ENCODE assay signal across 34 cellular contexts in genomic region chr10:82254237-82254636, GRCh38.
"Had no signal": no experiment of that assay in that cellular context is flagged by ENCODE, and none has a peak within 500 bp of the region (broad histone marks: within the 10 kb centered on the region; RNA-seq: fewer than 3 reads in every experiment).

No MANE protein-coding gene starts in this region.

- H3K4me1 ChIP-seq: adrenal gland, ascending aorta, breast epithelium had no signal

- FAIRE-seq: astrocyte, bronchial epithelial cell had no signal

- H3K27ac ChIP-seq: adrenal gland, ascending aorta, body of pancreas, brain microvascular endothelial cell, breast epithelium, cardiac muscle cell had no signal

- H3K27me3 ChIP-seq: adrenal gland, ascending aorta, body of pancreas, brain microvascular endothelial cell, breast epithelium, cardiac muscle cell had no signal

- DNase-seq: activated effector memory CD4-positive, alpha-beta T cell treated with anti-CD3 and anti-CD28 coated beads, Interleukin-2, amount 50 U/mL, for 16 hours; activated effector memory CD4-positive, alpha-beta T cell treated with Interleukin-2 at 50 U/mL for 16 hours; activated gamma-delta T cell; activated gamma-delta T cell treated with Interleukin-2 at 50 U/mL for 16 hours; activated naive CD4-positive, alpha-beta T cell; activated naive CD4-positive, alpha-beta T cell treated with anti-CD3 and anti-CD28 coated beads for 36 hours; activated naive CD4-positive, alpha-beta T cell treated with anti-CD3 and anti-CD28 coated beads, Interleukin-2, amount 10 ng/mL, durations not matched to agents 7 days and 5 days; activated naive CD4-positive, alpha-beta T cell treated with anti-CD3 and anti-CD28 coated beads, Interleukin-2, amount 50 U/mL, for 16 hours; activated naive CD4-positive, alpha-beta T cell treated with Interleukin-2 at 50 U/mL for 16 hours; activated naive CD8-positive, alpha-beta T cell treated with anti-CD3 and anti-CD28 coated beads for 36 hours; activated naive CD8-positive, alpha-beta T cell treated with anti-CD3 and anti-CD28 coated beads, Interleukin-2, amount 10 ng/mL, durations not matched to agents 7 days and 5 days; activated naive CD8-positive, alpha-beta T cell treated with anti-CD3 and anti-CD28 coated beads, Interleukin-2, amount 50 U/mL, for 24 hours; activated T-cell treated with anti-CD3 and anti-CD28 coated beads, Interleukin-2, amount 50 U/mL, for 1 hour; activated T-cell treated with anti-CD3 and anti-CD28 coated beads, Interleukin-2, amount 50 U/mL, for 24 hours; activated T-cell treated with anti-CD3 and anti-CD28 coated beads, Interleukin-2, amount 50 U/mL, for 4 hours; activated T-cell treated with anti-CD3 and anti-CD28 coated beads, Interleukin-2, amount 50 U/mL, for 48 hours; activated T-cell treated with anti-CD3 and anti-CD28 coated beads, Interleukin-2, amount 50 U/mL, for 72 hours; adrenal gland; amniotic stem cell; amygdala; anterior cingulate cortex; aorta; body of pancreas; brain microvascular endothelial cell; caudate nucleus; central memory CD4-positive, alpha-beta T cell; cerebellar nuclear complex had no signal

- ATAC-seq: activated naive CD4-positive, alpha-beta T cell treated with anti-CD3 and anti-CD28 coated beads, Interleukin-2, amount 50 U/mL, for 72 hours; activated naive CD8-positive, alpha-beta T cell treated with anti-CD3 and anti-CD28 coated beads, Interleukin-2, amount 50 U/mL, for 24 hours; activated T-cell treated with anti-CD3 and anti-CD28 coated beads, Interleukin-2, amount 50 U/mL, for 4 hours; activated T-cell treated with anti-CD3 and anti-CD28 coated beads, Interleukin-2, amount 50 U/mL, for 72 hours; activated T-helper 17 cell treated with anti-CD3 and anti-CD28 coated beads, Interleukin-2, amount 50 U/mL, for 72 hours; body of pancreas had no signal

- H3K36me3 ChIP-seq: adrenal gland, ascending aorta, brain microvascular endothelial cell, breast epithelium, cardiac muscle cell had no signal

- H3K4me3 ChIP-seq: adrenal gland, ascending aorta, body of pancreas, breast epithelium, cardiac muscle cell had no signal

- H3K9me3 ChIP-seq: adrenal gland, ascending aorta, body of pancreas, breast epithelium had no signal
